1 cellular context compared by ENCODE assay signal in genomic region chr18:28088477-28088876, GRCh38.
TF ChIP-seq lines count a peak whose summit lies in the region.

No MANE protein-coding gene starts in this region.

TF ChIP-seq in A549, 52 proteins besides CTCF, POLR2A, EP300 and RAD21 (continued from another document):
- TF ChIP-seq USF2 (IDR thresholded peaks at IDR 0.05), result no peak
- no peak for TF ChIP-seq HOXB13 (CRISPR knock-in tag; IDR thresholded peaks at IDR 0.05; ENCODE audit: low read depth)
- no peak for TF ChIP-seq KDM1A (IDR thresholded peaks at IDR 0.05; ENCODE audit: low read depth)
TF ChIP-seq in A549: peak in this region for 0.
